Comparison of ENCODE assay signal across 18 cellular contexts in the genomic region with DNA sequence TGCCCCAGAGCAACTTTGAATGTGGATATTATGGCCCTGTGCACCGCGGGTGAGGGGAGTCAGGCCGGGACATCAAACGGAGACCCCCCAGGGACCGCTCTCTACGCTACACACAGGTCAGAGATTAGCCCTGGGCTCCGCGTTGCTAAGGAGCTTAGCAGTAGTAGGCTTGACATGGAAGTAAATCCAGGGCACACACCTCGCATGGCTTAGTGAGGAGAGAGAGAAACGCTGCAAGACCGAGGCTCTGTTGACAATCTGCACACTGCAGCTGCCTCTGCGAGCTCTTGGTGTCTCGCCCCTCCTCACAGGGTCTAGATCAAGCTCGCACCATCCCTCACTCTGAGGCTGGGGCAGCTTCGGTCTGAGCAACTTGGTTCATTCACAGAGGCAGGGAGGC.
"Had no signal": no experiment of that assay in that cellular context is flagged by ENCODE, and none has a peak within 500 bp of the region (broad histone marks: within the 10 kb centered on the region; RNA-seq: fewer than 3 reads in every experiment).

No MANE protein-coding gene starts in this region.

- H3K9me3 Mint-ChIP-seq: activated naive CD4-positive, alpha-beta T cell treated with anti-CD3 and anti-CD28 coated beads, Interleukin-2, amount 10 ng/mL, durations not matched to agents 7 days and 5 days had no signal

- H3K36me3 ChIP-seq: gastrocnemius medialis, left lung, tibial nerve, uterus had no signal

- H3K27me3 ChIP-seq: tibial nerve, uterus had no signal

- H3K36me3 Mint-ChIP-seq: activated naive CD4-positive, alpha-beta T cell treated with anti-CD3 and anti-CD28 coated beads, Interleukin-2, amount 10 ng/mL, durations not matched to agents 7 days and 5 days; naive thymus-derived CD4-positive, alpha-beta T cell had no signal

- DNase-seq: activated CD4-positive, alpha-beta T cell treated with anti-CD3 and anti-CD28 coated beads for 1 hour; activated CD4-positive, alpha-beta T cell treated with anti-CD3 and anti-CD28 coated beads, Interleukin-2, amount 50 U/mL, for 4 hours; activated naive CD4-positive, alpha-beta T cell treated with anti-CD3 and anti-CD28 coated beads, Interleukin-2, amount 10 ng/mL, durations not matched to agents 7 days and 5 days; activated T-cell treated with anti-CD3 and anti-CD28 coated beads, Interleukin-2, amount 50 U/mL, for 1 hour; dermis blood vessel endothelial cell; gastrocnemius medialis; left lung; mammary epithelial cell; naive thymus-derived CD4-positive, alpha-beta T cell; stimulated activated CD4-positive, alpha-beta T cell treated with anti-CD3 and anti-CD28 coated beads, Interleukin-15, amount 100 ng/mL, for 24 hours; stimulated activated CD4-positive, alpha-beta T cell treated with anti-CD3 and anti-CD28 coated beads, Interleukin-4, amount 100 ng/mL, for 1 hour; stimulated activated naive CD4-positive, alpha-beta T cell; substantia nigra; T-helper 1 cell; T1000; uterus had no signal

- H3K4me3 ChIP-seq: gastrocnemius medialis, left lung, skin epidermis, tibial nerve, uterus had no signal

- H3K27ac Mint-ChIP-seq: activated naive CD4-positive, alpha-beta T cell treated with anti-CD3 and anti-CD28 coated beads, Interleukin-2, amount 10 ng/mL, durations not matched to agents 7 days and 5 days; naive thymus-derived CD4-positive, alpha-beta T cell had no signal

- H3K4me1 ChIP-seq: gastrocnemius medialis, left lung, uterus had no signal

- H3K4me1 Mint-ChIP-seq: activated naive CD4-positive, alpha-beta T cell treated with anti-CD3 and anti-CD28 coated beads, Interleukin-2, amount 10 ng/mL, durations not matched to agents 7 days and 5 days; naive thymus-derived CD4-positive, alpha-beta T cell had no signal

- H3K4me3 Mint-ChIP-seq: activated naive CD4-positive, alpha-beta T cell treated with anti-CD3 and anti-CD28 coated beads, Interleukin-2, amount 10 ng/mL, durations not matched to agents 7 days and 5 days; naive thymus-derived CD4-positive, alpha-beta T cell had no signal

- H3K27ac ChIP-seq: gastrocnemius medialis, left lung, skin epidermis, tibial nerve, uterus had no signal

- H3K9me3 ChIP-seq: gastrocnemius medialis, left lung, tibial nerve, uterus had no signal

- ATAC-seq: gastrocnemius medialis; left lung; naive thymus-derived CD4-positive, alpha-beta T cell had no signal
